Comparison of ENCODE assay signal across 28 cellular contexts in genomic region chr3:64502284-64502683, GRCh38.
DNase-seq lines count a peak whose midpoint lies in the region; ATAC-seq and TF ChIP-seq lines count a peak whose summit lies in the region.
"Had no signal": no experiment of that assay in that cellular context is flagged by ENCODE, and none has a peak within 500 bp of the region (broad histone marks: within the 10 kb centered on the region; RNA-seq: fewer than 3 reads in every experiment).

No MANE protein-coding gene starts in this region.

- no peaks in the 10 kb centered on the region for H3K27me3 Mint-ChIP-seq in MCF 10A (ENCODE audit: insufficient read depth, unreplicated experiment)
- H3K27me3 Mint-ChIP-seq: activated CD4-positive, alpha-beta T cell treated with anti-CD3 and anti-CD28 coated beads, Interleukin-2, amount 10 ng/mL, durations not matched to agents 24 days and 14 days; type B pancreatic cell had no signal

- DNase-seq in MCF 10A (ENCODE audit: unreplicated experiment) = peak; percentile 33
- no peak for DNase-seq in mammary epithelial cell
- peak; percentile 72 for DNase-seq in astrocyte of the spinal cord (ENCODE audit: low read depth, low spot score)
- peak; percentile 23 for DNase-seq in fibroblast of the conjunctiva (ENCODE audit: low read depth)
- DNase-seq in upper lobe of left lung = no peak
- no peak for DNase-seq in NCI-H2029 (lab: John Stamatoyannopoulos, UW)
- DNase-seq: 8988T; activated CD4-positive, alpha-beta T cell treated with anti-CD3 and anti-CD28 coated beads, Interleukin-2, amount 10 ng/mL, durations not matched to agents 24 days and 14 days; activated naive CD4-positive, alpha-beta T cell treated with anti-CD3 and anti-CD28 coated beads, Interleukin-2, amount 50 U/mL, for 16 hours; aorta; CD8-positive, alpha-beta T cell; DMS 273 treated with DMSO at 0.1 percent for 48 hours; erythroblast; Kasumi-1; NCI-H1092 treated with DMSO at 0.1 percent for 48 hours; NCI-H2081; NCI-H446; stimulated activated CD4-positive, alpha-beta T cell treated with anti-CD3 and anti-CD28 coated beads, Interleukin-2, amount 100 ng/mL, for 24 hours had no signal

- no peaks in the 10 kb centered on the region for H3K36me3 Mint-ChIP-seq in MCF 10A (ENCODE audit: insufficient read depth, unreplicated experiment)
- H3K36me3 Mint-ChIP-seq: CD8-positive, alpha-beta T cell; memory B cell; type B pancreatic cell had no signal

- TF ChIP-seq EP300 in upper lobe of left lung (IDR thresholded peaks at IDR 0.05) = no peak

- in situ Hi-C loops in mammary epithelial cell (cut with MboI; ENCODE audit: low sequenced_read_pairs in 2 of 2) (no loop called here), astrocyte of the spinal cord (cut with HindIII; ENCODE audit: low sequenced_read_pairs) (no loop called here)

- 83% methylated on average over 1 of the region's 1 CpG for WGBS in mammary epithelial cell (ENCODE audit: low coverage, missing lambda C conversion rate)
- 73 to 83% methylated on average over 1 of the region's 1 CpG for WGBS in upper lobe of left lung, 2 donors

- H3K36me3 ChIP-seq in mammary epithelial cell (ENCODE audit: insufficient read depth, low read length) (no peaks in the 10 kb centered on the region), upper lobe of left lung (no peaks in the 10 kb centered on the region)
- H3K36me3 ChIP-seq: neutrophil, prostate gland had no signal

- no peaks in the 10 kb centered on the region for H3K9me3 Mint-ChIP-seq in MCF 10A (ENCODE audit: unreplicated experiment)
- H3K9me3 Mint-ChIP-seq: CD8-positive, alpha-beta T cell; memory B cell had no signal

- H3K9me3 ChIP-seq in mammary epithelial cell (replicated peaks; ENCODE audit: insufficient read depth, low read length) = no peaks in the 10 kb centered on the region
- H3K9me3 ChIP-seq in upper lobe of left lung = no peaks in the 10 kb centered on the region
- H3K9me3 ChIP-seq: neutrophil, prostate gland had no signal

- no peaks in the 10 kb centered on the region for H3K79me2 ChIP-seq in mammary epithelial cell (ENCODE audit: insufficient read depth, low read length)

- H3K4me2 ChIP-seq in mammary epithelial cell (ENCODE audit: insufficient read depth, low read depth, low read length) = no peak overlapping the region

- dilution Hi-C loops in mammary epithelial cell (cut with HindIII; ENCODE audit: low sequenced_read_pairs) = no loop called here

- H3K27ac ChIP-seq in mammary epithelial cell (ENCODE audit: insufficient read depth, low read depth, low read length) (no peak overlapping the region), upper lobe of left lung (peak overlapping the region in 3 of 4 donors; percentile 4 to 80 (median 55))
- H3K27ac ChIP-seq: neutrophil, RWPE1, SK-N-MC, skin epidermis had no signal

- CTCF ChIA-PET in MCF 10A (lab: Yijun Ruan, JAX) = interaction anchor here (0.5 to 0.7 kb wide), 2 partner anchors 981 to 1138 kb away, joined by 4 to 5 read pairs; no protein-coding TSS in a partner anchor
- CTCF ChIA-PET in mammary epithelial cell (lab: Charles Lee; ENCODE audit: low non-redundant PET) = no interaction called here

- H2AFZ ChIP-seq in mammary epithelial cell (ENCODE audit: low read depth, low read length) = no peak overlapping the region

- H3K4me1 ChIP-seq in mammary epithelial cell (ENCODE audit: insufficient read depth, low read length) (no peaks in the 10 kb centered on the region), upper lobe of left lung (peaks cover 8 to 13% (median 12%) of the 10 kb centered on the region in 4 donors)

- no peak overlapping the region for H3K4me3 Mint-ChIP-seq in MCF 10A (ENCODE audit: unreplicated experiment)
- H3K4me3 Mint-ChIP-seq: activated CD4-positive, alpha-beta T cell treated with anti-CD3 and anti-CD28 coated beads, Interleukin-2, amount 10 ng/mL, durations not matched to agents 24 days and 14 days; CD8-positive, alpha-beta T cell; memory B cell; T-helper 1 cell treated with Interleukin-12 subunit alpha and Interleukin-12 subunit beta and Interleukin-4 antibody, amounts not matched to agents 30 μg/mL and 1 μg/mL, for 36 hours; type B pancreatic cell had no signal

- intact Hi-C loops in MCF 10A (cut with micrococcal nuclease) (no loop called here), mammary epithelial cell (cut with micrococcal nuclease) (no loop called here)

- TF ChIP-seq POLR2A in upper lobe of left lung (IDR thresholded peaks at IDR 0.05) = no peak

- ATAC-seq in upper lobe of left lung (ENCODE audit: low FRiP score in 2 of 2) (no peak), GM21423 (IDR thresholded peaks at IDR 0.05; ENCODE audit: unreplicated experiment) (no peak), HG03442 (IDR thresholded peaks at IDR 0.05; ENCODE audit: unreplicated experiment) (no peak)
- ATAC-seq: CD8-positive, alpha-beta T cell had no signal

- POLR2A ChIA-PET in MCF 10A (lab: Yijun Ruan, JAX) = interaction anchor here (0.9 kb wide), 1 partner anchor 27 kb away, joined by 3 read pairs; no protein-coding TSS in a partner anchor

- BruUV-seq in MCF 10A (replicated peaks; lab: Mats Ljungman, UMichigan) = no TSS peak
- no TSS peak for BruUV-seq in mammary epithelial cell (replicated peaks; lab: Mats Ljungman, UMichigan)

- no peak for TF ChIP-seq CTCF in MCF 10A (IDR thresholded peaks at IDR 0.05; ENCODE audit: unreplicated experiment)
- TF ChIP-seq CTCF in mammary epithelial cell (conservative IDR thresholded peaks at IDR 0.05 in 1 of 2, IDR thresholded peaks at IDR 0.05 in 1 of 2; ENCODE audit: extremely low read depth in 1 of 2, insufficient read depth in 1 of 2, low read depth in 1 of 2, low read length in 2 of 2) = no peak
- TF ChIP-seq CTCF in astrocyte of the spinal cord (IDR thresholded peaks at IDR 0.05; ENCODE audit: low read depth, low read length) = no peak
- TF ChIP-seq CTCF in upper lobe of left lung (IDR thresholded peaks at IDR 0.05) = no peak

- no peak overlapping the region for H3K4me3 ChIP-seq in mammary epithelial cell (replicated peaks in 1 of 3; ENCODE audit: insufficient read depth in 1 of 3, low read depth in 2 of 3, low read length in 3 of 3)
- H3K4me3 ChIP-seq in astrocyte of the spinal cord (ENCODE audit: low read depth, low read length) = no peak overlapping the region
- no peak overlapping the region for H3K4me3 ChIP-seq in upper lobe of left lung
- H3K4me3 ChIP-seq: prostate gland, SK-N-MC, skin epidermis had no signal

- no peaks in the 10 kb centered on the region for H4K20me1 ChIP-seq in mammary epithelial cell (ENCODE audit: insufficient read depth, low read length)

- H3K9ac ChIP-seq in mammary epithelial cell (ENCODE audit: insufficient read depth, low read length) = no peak overlapping the region

- H3K27me3 ChIP-seq in mammary epithelial cell (ENCODE audit: insufficient read depth, low read length) (no peaks in the 10 kb centered on the region), upper lobe of left lung (no peaks in the 10 kb centered on the region)

- H3K4me1 Mint-ChIP-seq in MCF 10A (ENCODE audit: insufficient read depth, unreplicated experiment) = no peaks in the 10 kb centered on the region
- H3K4me1 Mint-ChIP-seq: memory B cell had no signal

- H3K27ac Mint-ChIP-seq in MCF 10A (ENCODE audit: low read depth, unreplicated experiment) = no peak overlapping the region
- H3K27ac Mint-ChIP-seq: activated CD4-positive, alpha-beta T cell treated with anti-CD3 and anti-CD28 coated beads, Interleukin-2, amount 10 ng/mL, durations not matched to agents 24 days and 14 days; CD8-positive, alpha-beta T cell; memory B cell; T-helper 1 cell treated with Interleukin-12 subunit alpha and Interleukin-12 subunit beta and Interleukin-4 antibody, amounts not matched to agents 30 μg/mL and 1 μg/mL, for 36 hours; type B pancreatic cell had no signal

Comparison
In these comparisons a context has a peak if more than half of its experiments do, and no peak if none do; other contexts are left out.
1. DNase-seq: peak in MCF 10A (single experiment), astrocyte of the spinal cord (single experiment) and fibroblast of the conjunctiva (single experiment); none in mammary epithelial cell (single experiment), upper lobe of left lung (0 of 2) and NCI-H2029 (single experiment).